8 cellular contexts compared by ENCODE assay signal in genomic region chr14:57692671-57693070, GRCh38.
DNase-seq lines count a peak whose midpoint lies in the region; ATAC-seq and TF ChIP-seq lines count a peak whose summit lies in the region.

No MANE protein-coding gene starts in this region.

- DNase-seq in NCI-H345 (lab: John Stamatoyannopoulos, UW) (peak; percentile 18), NCI-H345 treated with DMSO at 0.1 percent for 48 hours (lab: John Stamatoyannopoulos, UW; ENCODE audit: unreplicated experiment) (no peak), NCI-H2171 (lab: John Stamatoyannopoulos, UW) (peak; percentile 20), choroid plexus epithelial cell (ENCODE audit: low read depth) (peak; percentile 81), renal cortical epithelial cell (ENCODE audit: low read depth) (peak; percentile 76), HK-2 (ENCODE audit: unreplicated experiment) (no peak), globus pallidus (ENCODE audit: low spot score) (no peak)

- TF ChIP-seq CTCF in choroid plexus epithelial cell (conservative IDR thresholded peaks at IDR 0.05; ENCODE audit: low read depth, low read length): peak; percentile 61

- H3K4me3 ChIP-seq in choroid plexus epithelial cell (ENCODE audit: low read depth, low read length): no peak overlapping the region

- ATAC-seq in GM21529 (IDR thresholded peaks at IDR 0.05; ENCODE audit: unreplicated experiment): no peak

Comparison
In these comparisons a context has a peak if more than half of its experiments do, and no peak if none do; other contexts are left out.
1. DNase-seq: peak in NCI-H345 (single experiment), NCI-H2171 (single experiment), choroid plexus epithelial cell (single experiment) and renal cortical epithelial cell (single experiment); none in NCI-H345 treated with DMSO at 0.1 percent for 48 hours (single experiment), HK-2 (single experiment) and globus pallidus (single experiment).